ENCODE assay signal across 1 cellular context in the genomic region with DNA sequence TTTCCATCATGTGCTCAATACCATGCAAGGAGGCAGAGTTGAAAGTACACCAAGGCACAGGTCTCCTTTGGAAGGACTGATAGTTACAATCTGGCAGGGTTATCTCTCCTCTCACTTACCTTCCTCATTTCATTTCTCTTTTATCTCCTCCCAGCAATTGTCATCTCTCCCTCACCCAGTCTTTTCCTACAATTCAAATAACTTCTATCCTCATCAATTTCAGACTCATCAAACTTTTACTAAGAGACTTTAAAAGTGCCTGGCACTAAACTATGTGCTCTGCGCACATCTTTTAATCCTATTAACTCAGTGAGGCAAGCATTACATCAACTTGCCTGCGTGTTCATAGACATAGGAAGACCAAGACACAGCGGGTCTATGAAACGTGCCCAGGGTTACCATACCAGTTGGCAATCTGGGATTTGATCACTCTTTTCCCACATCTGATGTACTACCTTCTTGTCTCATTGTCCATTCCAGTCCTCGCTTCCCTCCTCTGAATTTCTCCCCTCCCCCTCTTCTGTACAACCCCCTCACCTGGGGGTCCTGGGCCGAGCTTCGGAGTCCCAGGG.
TF ChIP-seq lines count a peak whose summit lies in the region.

No MANE protein-coding gene starts in this region.

TF ChIP-seq in HEK293, 187 proteins besides CTCF, POLR2A, EP300 and RAD21 (continued from another document and continues in another):
- TF ChIP-seq, protein P1, sequence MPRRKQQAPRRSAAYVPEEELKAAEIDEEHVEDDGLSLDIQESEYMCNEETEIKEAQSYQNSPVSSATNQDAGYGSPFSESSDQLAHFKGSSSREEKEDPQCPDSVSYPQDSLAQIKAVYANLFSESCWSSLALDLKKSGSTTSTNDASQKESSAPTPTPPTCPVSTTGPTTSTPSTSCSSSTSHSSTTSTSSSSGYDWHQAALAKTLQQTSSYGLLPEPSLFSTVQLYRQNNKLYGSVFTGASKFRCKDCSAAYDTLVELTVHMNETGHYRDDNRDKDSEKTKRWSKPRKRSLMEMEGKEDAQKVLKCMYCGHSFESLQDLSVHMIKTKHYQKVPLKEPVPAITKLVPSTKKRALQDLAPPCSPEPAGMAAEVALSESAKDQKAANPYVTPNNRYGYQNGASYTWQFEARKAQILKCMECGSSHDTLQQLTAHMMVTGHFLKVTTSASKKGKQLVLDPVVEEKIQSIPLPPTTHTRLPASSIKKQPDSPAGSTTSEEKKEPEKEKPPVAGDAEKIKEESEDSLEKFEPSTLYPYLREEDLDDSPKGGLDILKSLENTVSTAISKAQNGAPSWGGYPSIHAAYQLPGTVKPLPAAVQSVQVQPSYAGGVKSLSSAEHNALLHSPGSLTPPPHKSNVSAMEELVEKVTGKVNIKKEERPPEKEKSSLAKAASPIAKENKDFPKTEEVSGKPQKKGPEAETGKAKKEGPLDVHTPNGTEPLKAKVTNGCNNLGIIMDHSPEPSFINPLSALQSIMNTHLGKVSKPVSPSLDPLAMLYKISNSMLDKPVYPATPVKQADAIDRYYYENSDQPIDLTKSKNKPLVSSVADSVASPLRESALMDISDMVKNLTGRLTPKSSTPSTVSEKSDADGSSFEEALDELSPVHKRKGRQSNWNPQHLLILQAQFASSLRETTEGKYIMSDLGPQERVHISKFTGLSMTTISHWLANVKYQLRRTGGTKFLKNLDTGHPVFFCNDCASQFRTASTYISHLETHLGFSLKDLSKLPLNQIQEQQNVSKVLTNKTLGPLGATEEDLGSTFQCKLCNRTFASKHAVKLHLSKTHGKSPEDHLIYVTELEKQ (tag by site-specific recombination; IDR thresholded peaks at IDR 0.05; ENCODE audit: borderline replicate concordance): no peak
- TF ChIP-seq KLF1 (tag by site-specific recombination; IDR thresholded peaks at IDR 0.05): no peak
- peak; percentile 43; the same call in 1 of the 2 replicates for TF ChIP-seq ZNF600 (tag by site-specific recombination; IDR thresholded peaks at IDR 0.05)
- peak; percentile 46; the same call in 1 of the 2 replicates for TF ChIP-seq GLIS1 (tag by site-specific recombination; IDR thresholded peaks at IDR 0.05)
- TF ChIP-seq, protein P2, sequence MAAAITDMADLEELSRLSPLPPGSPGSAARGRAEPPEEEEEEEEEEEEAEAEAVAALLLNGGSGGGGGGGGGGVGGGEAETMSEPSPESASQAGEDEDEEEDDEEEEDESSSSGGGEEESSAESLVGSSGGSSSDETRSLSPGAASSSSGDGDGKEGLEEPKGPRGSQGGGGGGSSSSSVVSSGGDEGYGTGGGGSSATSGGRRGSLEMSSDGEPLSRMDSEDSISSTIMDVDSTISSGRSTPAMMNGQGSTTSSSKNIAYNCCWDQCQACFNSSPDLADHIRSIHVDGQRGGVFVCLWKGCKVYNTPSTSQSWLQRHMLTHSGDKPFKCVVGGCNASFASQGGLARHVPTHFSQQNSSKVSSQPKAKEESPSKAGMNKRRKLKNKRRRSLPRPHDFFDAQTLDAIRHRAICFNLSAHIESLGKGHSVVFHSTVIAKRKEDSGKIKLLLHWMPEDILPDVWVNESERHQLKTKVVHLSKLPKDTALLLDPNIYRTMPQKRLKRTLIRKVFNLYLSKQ (tag by site-specific recombination; IDR thresholded peaks at IDR 0.05; ENCODE audit: borderline replicate concordance): no peak
- TF ChIP-seq ZXDB (tag by site-specific recombination; IDR thresholded peaks at IDR 0.05): no peak; the same call in 1 of the 2 replicates
- no peak for TF ChIP-seq SP7 (tag by site-specific recombination; IDR thresholded peaks at IDR 0.05)
- TF ChIP-seq SCRT1 (tag by site-specific recombination; IDR thresholded peaks at IDR 0.05; ENCODE audit: borderline replicate concordance): no peak
- TF ChIP-seq ZNF280C (tag by site-specific recombination; IDR thresholded peaks at IDR 0.05): no peak
- TF ChIP-seq GLI4 (tag by site-specific recombination; IDR thresholded peaks at IDR 0.05): no peak
- no peak for TF ChIP-seq BCL11A (tag by site-specific recombination; IDR thresholded peaks at IDR 0.05; ENCODE audit: low read depth)
- TF ChIP-seq GLIS2 (tag by site-specific recombination; IDR thresholded peaks at IDR 0.05): no peak
- no peak for TF ChIP-seq ZNF394 (tag by site-specific recombination; IDR thresholded peaks at IDR 0.05; ENCODE audit: borderline replicate concordance)
- TF ChIP-seq ZSCAN23 (tag by site-specific recombination; IDR thresholded peaks at IDR 0.05): no peak
- TF ChIP-seq KLF16 (tag by site-specific recombination; IDR thresholded peaks at IDR 0.05): no peak
- no peak for TF ChIP-seq ZNF202 (tag by site-specific recombination; IDR thresholded peaks at IDR 0.05; ENCODE audit: borderline replicate concordance)
- no peak for TF ChIP-seq ZNF302 (tag by site-specific recombination; IDR thresholded peaks at IDR 0.05; ENCODE audit: low read depth)
- no peak for TF ChIP-seq ZNF223 (tag by site-specific recombination; IDR thresholded peaks at IDR 0.05)
- TF ChIP-seq ZNF670 (tag by site-specific recombination; IDR thresholded peaks at IDR 0.05; ENCODE audit: low read depth): no peak
- no peak for TF ChIP-seq ZNF518A (tag by site-specific recombination; conservative IDR thresholded peaks at IDR 0.05; ENCODE audit: low read depth)
- TF ChIP-seq BCL11B (tag by site-specific recombination; IDR thresholded peaks at IDR 0.05; ENCODE audit: low read depth): no peak
- no peak for TF ChIP-seq ZNF777 (tag by site-specific recombination; IDR thresholded peaks at IDR 0.05; ENCODE audit: borderline replicate concordance)
- TF ChIP-seq ZNF426 (tag by site-specific recombination; IDR thresholded peaks at IDR 0.05): no peak
- 0 out of 2 replicates have a peak, but pooled peaks have one; percentile 38 for TF ChIP-seq ZEB2 (tag by site-specific recombination; IDR thresholded peaks at IDR 0.05)
- TF ChIP-seq, protein P3, sequence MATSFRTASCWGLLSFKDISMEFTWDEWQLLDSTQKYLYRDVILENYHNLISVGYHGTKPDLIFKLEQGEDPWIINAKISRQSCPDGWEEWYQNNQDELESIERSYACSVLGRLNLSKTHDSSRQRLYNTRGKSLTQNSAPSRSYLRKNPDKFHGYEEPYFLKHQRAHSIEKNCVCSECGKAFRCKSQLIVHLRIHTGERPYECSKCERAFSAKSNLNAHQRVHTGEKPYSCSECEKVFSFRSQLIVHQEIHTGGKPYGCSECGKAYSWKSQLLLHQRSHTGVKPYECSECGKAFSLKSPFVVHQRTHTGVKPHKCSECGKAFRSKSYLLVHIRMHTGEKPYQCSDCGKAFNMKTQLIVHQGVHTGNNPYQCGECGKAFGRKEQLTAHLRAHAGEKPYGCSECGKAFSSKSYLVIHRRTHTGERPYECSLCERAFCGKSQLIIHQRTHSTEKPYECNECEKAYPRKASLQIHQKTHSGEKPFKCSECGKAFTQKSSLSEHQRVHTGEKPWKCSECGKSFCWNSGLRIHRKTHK (tag by site-specific recombination; IDR thresholded peaks at IDR 0.05): no peak
- TF ChIP-seq ZNF544 (tag by site-specific recombination; IDR thresholded peaks at IDR 0.05): no peak
- no peak for TF ChIP-seq ZNF114 (tag by site-specific recombination; IDR thresholded peaks at IDR 0.05)
- no peak for TF ChIP-seq ZNF23 (tag by site-specific recombination; IDR thresholded peaks at IDR 0.05; ENCODE audit: borderline replicate concordance)
- TF ChIP-seq EGR2 (tag by site-specific recombination; IDR thresholded peaks at IDR 0.05; ENCODE audit: low read depth): no peak
- TF ChIP-seq ZIC2 (tag by site-specific recombination; IDR thresholded peaks at IDR 0.05): no peak
- TF ChIP-seq, protein P4, sequence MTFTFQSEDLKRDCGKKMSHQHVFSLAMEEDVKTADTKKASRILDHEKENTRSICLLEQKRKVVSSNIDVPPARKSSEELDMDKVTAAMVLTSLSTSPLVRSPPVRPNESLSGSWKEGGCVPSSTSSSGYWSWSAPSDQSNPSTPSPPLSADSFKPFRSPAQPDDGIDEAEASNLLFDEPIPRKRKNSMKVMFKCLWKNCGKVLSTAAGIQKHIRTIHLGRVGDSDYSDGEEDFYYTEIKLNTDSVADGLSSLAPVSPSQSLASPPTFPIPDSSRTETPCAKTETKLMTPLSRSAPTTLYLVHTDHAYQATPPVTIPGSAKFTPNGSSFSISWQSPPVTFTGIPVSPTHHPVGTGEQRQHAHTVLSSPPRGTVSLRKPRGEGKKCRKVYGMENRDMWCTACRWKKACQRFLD (tag by site-specific recombination; IDR thresholded peaks at IDR 0.05): no peak
- TF ChIP-seq ZNF561 (tag by site-specific recombination; IDR thresholded peaks at IDR 0.05; ENCODE audit: borderline replicate concordance): no peak
- TF ChIP-seq BCL6B (tag by site-specific recombination; IDR thresholded peaks at IDR 0.05): no peak
- TF ChIP-seq ZNF768 (tag by site-specific recombination; IDR thresholded peaks at IDR 0.05): no peak
- TF ChIP-seq REST (tag by site-specific recombination; IDR thresholded peaks at IDR 0.05): no peak
